Comparison of ENCODE assay signal across 1 cellular context in genomic region chr6:27472617-27473400, GRCh38.
TF ChIP-seq lines count a peak whose summit lies in the region.

Gene ZNF184, minus strand, starts transcription at chr6:27473105. Its CDS starts 811 bp downstream, at chr6:27472294.

TF ChIP-seq in GM23338, 12 proteins besides CTCF, POLR2A, EP300 and RAD21 (continued from another document):
- TF ChIP-seq ZNF462 (CRISPR knock-in tag; IDR thresholded peaks at IDR 0.05) = no peak
- TF ChIP-seq NANOG (IDR thresholded peaks at IDR 0.05; ENCODE audit: borderline replicate concordance) = no peak
- peak; percentile 97 for TF ChIP-seq CREB1 (CRISPR knock-in tag; IDR thresholded peaks at IDR 0.05; ENCODE audit: low read depth)
- no peak for TF ChIP-seq ZNF331 (CRISPR knock-in tag; IDR thresholded peaks at IDR 0.05; ENCODE audit: low read depth)
- TF ChIP-seq ETS1 (IDR thresholded peaks at IDR 0.05) = peak; percentile 91
- no peak for TF ChIP-seq EZH2phosphoT487 (IDR thresholded peaks at IDR 0.05; ENCODE audit: unreplicated experiment)
- TF ChIP-seq ZNF114 (CRISPR knock-in tag; IDR thresholded peaks at IDR 0.05) = no peak
- TF ChIP-seq JUNB (IDR thresholded peaks at IDR 0.05; ENCODE audit: unreplicated experiment) = no peak
- peak; percentile 80 for TF ChIP-seq POLR2AphosphoS5 (IDR thresholded peaks at IDR 0.05; ENCODE audit: low read depth)
